12 cellular contexts compared by ENCODE assay signal in genomic region chr11:61911701-61912529, GRCh38. TPM values are rescaled to one million over a fixed set of nuclear protein-coding genes. Genes with fewer than 3 reads are reported as not detected.
A peak's percentile ranks its signal among the peaks of the same experiment; 100 is the strongest.
DNase-seq lines count a peak whose midpoint lies in the region; ATAC-seq and TF ChIP-seq lines count a peak whose summit lies in the region.
"Had no signal": no experiment of that assay in that cellular context is flagged by ENCODE, and none has a peak within 500 bp of the region (broad histone marks: within the 10 kb centered on the region; RNA-seq: fewer than 3 reads in every experiment).

No MANE protein-coding gene starts in this region.

- H3K4me2 ChIP-seq in osteoblast (ENCODE audit: insufficient read depth, low read length): no peak overlapping the region

- intact Hi-C loops in left ventricle myocardium superior (cut with micrococcal nuclease): no loop called here

- peaks cover 0 to 1% of the 10 kb centered on the region in 2 donors for H3K27me3 ChIP-seq in Peyer's patch
- H3K27me3 ChIP-seq in osteoblast (ENCODE audit: insufficient read depth, low read length): no peaks in the 10 kb centered on the region
- H3K27me3 ChIP-seq: body of pancreas had no signal

- H3K4me1 ChIP-seq in Peyer's patch (peaks cover 0 to 16% (median under 1%) of the 10 kb centered on the region in 4 donors), osteoblast (ENCODE audit: insufficient read depth, low read length) (no peaks in the 10 kb centered on the region)
- H3K4me1 ChIP-seq: body of pancreas had no signal

- no peak overlapping the region for H2AFZ ChIP-seq in osteoblast (ENCODE audit: low read length)

- DNase-seq in 8988T (peak; percentile 27), Peyer's patch (peak in 2 of 3 donors; percentile 42), left ventricle myocardium superior (peak; percentile 44), osteoblast (ENCODE audit: insufficient read length, low spot score, missing footprints) (peak; percentile 73)
- no peak for DNase-seq in stimulated activated CD4-positive, alpha-beta T cell treated with anti-CD3 and anti-CD28 coated beads, Interleukin-4, amount 100 ng/mL, for 4 hours
- DNase-seq: activated naive CD4-positive, alpha-beta T cell treated with anti-CD3 and anti-CD28 coated beads, Interleukin-2, amount 10 ng/mL, durations not matched to agents 7 days and 5 days; NCI-H1694 treated with DMSO at 0.1 percent for 48 hours; NCI-H524 treated with DMSO at 0.1 percent for 48 hours had no signal

- ATAC-seq in left ventricle myocardium superior (no peak), GM21526 (IDR thresholded peaks at IDR 0.05; ENCODE audit: low FRiP score, unreplicated experiment) (no peak), HG03457 (IDR thresholded peaks at IDR 0.05; ENCODE audit: unreplicated experiment) (no peak), HG03159 (IDR thresholded peaks at IDR 0.05; ENCODE audit: unreplicated experiment) (no peak)
- ATAC-seq: body of pancreas had no signal

- no peak for TF ChIP-seq POLR2A in Peyer's patch (IDR thresholded peaks at IDR 0.05)

- H3K27ac ChIP-seq in Peyer's patch (peak overlapping the region in 1 of 4 donors; percentile 3), osteoblast (ENCODE audit: low read depth, low read length) (no peak overlapping the region)

- H4K20me1 ChIP-seq in osteoblast (ENCODE audit: insufficient read depth, low read length): peaks cover 3% of the 10 kb centered on the region

- H3K79me2 ChIP-seq in osteoblast (ENCODE audit: insufficient read depth, low read length): peaks cover 3% of the 10 kb centered on the region

- H3K36me3 ChIP-seq in Peyer's patch (no peaks in the 10 kb centered on the region), osteoblast (ENCODE audit: insufficient read depth, low read length) (no peaks in the 10 kb centered on the region)

- H3K4me3 ChIP-seq in Peyer's patch (no peak overlapping the region), osteoblast (ENCODE audit: insufficient read depth, low read length) (no peak overlapping the region)
- H3K4me3 ChIP-seq: body of pancreas had no signal

- H3K9me3 ChIP-seq in Peyer's patch (no peaks in the 10 kb centered on the region), osteoblast (ENCODE audit: low read depth, low read length) (no peaks in the 10 kb centered on the region)
- H3K9me3 ChIP-seq: body of pancreas had no signal

- TF ChIP-seq CTCF in Peyer's patch (IDR thresholded peaks at IDR 0.05): no peak
- no peak for TF ChIP-seq CTCF in osteoblast (IDR thresholded peaks at IDR 0.05; ENCODE audit: extremely low read depth, low read depth, low read length)

RNA-seq across cellular contexts. Expression of gene RAB3IL1, which starts 5.5 kb away (rescaled TPM):
- total RNA-seq in Peyer's patch (10 to 100 TPM in 1 of 4 donors, 1 to 10 TPM in 3; 1.1 to 28.1 (median 5.7) TPM), left ventricle myocardium superior (11.1 TPM), osteoblast (15.9 and 20.3 TPM in 2 replicates)

RNA-seq across cellular contexts. Expression of gene FADS3, which starts 20.6 kb away (rescaled TPM):
- total RNA-seq in Peyer's patch (10 to 100 TPM in 3 of 4 donors, 1 to 10 TPM in 1; 9.5 to 76.7 (median 18.4) TPM), left ventricle myocardium superior (69.7 TPM), osteoblast (127 and 144 TPM in 2 replicates)

RNA-seq across cellular contexts. Expression of gene BEST1, which starts 38.2 kb away (rescaled TPM):
- total RNA-seq in Peyer's patch (1 to 10 TPM in 3 of 4 donors, under 1 TPM in 1; 0.47 to 4.1 (median 2.3) TPM), left ventricle myocardium superior (1.1 TPM), osteoblast (5.6 and 8.0 TPM in 2 replicates)

RNA-seq across cellular contexts. Expression of gene FTH1, which starts 55.5 kb away (rescaled TPM):
- total RNA-seq in Peyer's patch (1,000 to 10,000 TPM; 3,399 to 5,471 (median 4,336) TPM), left ventricle myocardium superior (2,305 TPM), osteoblast (1,459 and 1,507 TPM in 2 replicates)

Comparison
In these comparisons a context has a peak if more than half of its experiments do, and no peak if none do; other contexts are left out.
1. DNase-seq: peak in 8988T (single experiment), Peyer's patch (2 of 3), left ventricle myocardium superior (single experiment) and osteoblast (single experiment); none in stimulated activated CD4-positive, alpha-beta T cell treated with anti-CD3 and anti-CD28 coated beads, Interleukin-4, amount 100 ng/mL, for 4 hours (0 of 2).